In the genomic region with DNA sequence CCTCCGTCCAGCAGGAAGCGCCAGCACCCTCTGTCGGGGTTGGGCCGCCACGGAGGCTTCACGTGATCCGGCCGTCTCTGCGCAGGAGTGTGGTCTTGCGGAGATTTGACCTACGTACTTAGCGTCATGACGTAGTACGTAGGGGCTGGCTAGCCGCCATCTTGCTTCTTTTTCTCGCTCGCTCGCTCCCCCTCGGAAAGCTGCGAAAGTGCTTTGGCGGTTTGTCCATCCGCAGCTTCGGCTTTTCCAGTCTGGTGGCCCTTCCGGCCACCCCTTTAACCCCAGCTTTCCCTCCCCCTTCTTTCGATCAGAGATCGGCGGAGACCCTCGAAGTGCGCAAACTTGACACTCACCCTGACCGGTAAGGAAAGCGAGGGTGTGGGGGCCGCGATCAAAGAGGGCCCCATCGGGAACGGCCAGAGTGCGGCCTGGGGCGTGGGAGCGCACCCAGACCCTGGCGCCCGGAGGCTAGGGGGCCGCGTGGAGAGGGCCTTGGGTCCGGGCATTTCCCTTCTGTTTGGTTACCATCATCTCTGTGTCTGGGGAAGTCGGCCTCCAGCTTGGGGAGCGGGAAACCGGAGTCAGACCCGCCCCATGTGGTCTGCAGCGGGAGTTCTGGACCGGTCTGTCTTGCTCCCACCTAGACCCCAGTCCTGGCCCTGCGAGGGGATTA, we compare ENCODE assay signal across 8 cellular contexts. TPM values are rescaled to one million over a fixed set of nuclear protein-coding genes. Genes with fewer than 3 reads are reported as not detected.
DNase-seq lines count a peak whose midpoint lies in the region; TF ChIP-seq lines count a peak whose summit lies in the region.

A gene (plus strand): TSS at position 156 of the 673 bp plus-strand sequence. CDS start 26,559 bp downstream, outside the sequence.

- H3K9me3 ChIP-seq in ES-I3 (ENCODE audit: control insufficient read depth, insufficient read depth, low read length): no peaks in the 10 kb centered on the region

- peaks cover 2% of the 10 kb centered on the region for H3K36me3 Mint-ChIP-seq in neural crest cell (ENCODE audit: low read depth)

- TF ChIP-seq CTCF in fibroblast of villous mesenchyme (IDR thresholded peaks at IDR 0.05; ENCODE audit: insufficient read depth, low read depth, low read length): no peak
- peak; percentile 76 for TF ChIP-seq CTCF in neural crest cell (conservative IDR thresholded peaks at IDR 0.05)

- no peaks in the 10 kb centered on the region; the same call in 1 of the 2 replicates for H3K4me1 ChIP-seq in ES-I3 (ENCODE audit: insufficient read depth, low read length)

- H3K27me3 ChIP-seq in H7 (ENCODE audit: control insufficient read depth, insufficient read depth, low read length): no peaks in the 10 kb centered on the region

- H3K4me3 ChIP-seq in H7 (ENCODE audit: insufficient read depth, low read depth, low read length) (peak within 1 kb of the TSS; percentile 99), fibroblast of villous mesenchyme (ENCODE audit: low read depth, low read length) (peak within 1 kb of the TSS; percentile 99)

- no peaks in the 10 kb centered on the region for H3K36me3 ChIP-seq in ES-I3 (ENCODE audit: insufficient read depth, low read length)
- no peaks in the 10 kb centered on the region for H3K36me3 ChIP-seq in H7 (replicated peaks; ENCODE audit: control insufficient read depth, insufficient read depth, low read length)

- peak within 1 kb of the TSS; percentile 94 for H3K9ac ChIP-seq in ES-I3 (ENCODE audit: low read depth, low read length)

- H3K27me3 Mint-ChIP-seq in neural crest cell (ENCODE audit: low read depth): no peaks in the 10 kb centered on the region

- peaks cover 52% of the 10 kb centered on the region for H3K4me1 Mint-ChIP-seq in neural crest cell

- H3K27ac Mint-ChIP-seq in neural crest cell (ENCODE audit: unreplicated experiment): peak within 1 kb of the TSS; percentile 96

- H3K4me3 Mint-ChIP-seq in neural crest cell: peak within 1 kb of the TSS; percentile 98

- DNase-seq in H7: peak; percentile 89
- DNase-seq in M059J (ENCODE audit: low read depth): peak; percentile 98
- DNase-seq in SIG-M5 (lab: John Stamatoyannopoulos, UW): peak; percentile 94
- peak; percentile 93 for DNase-seq in activated gamma-delta T cell treated with Interleukin-2 at 50 U/mL for 16 hours
- peak; percentile 99 for DNase-seq in fibroblast of villous mesenchyme (ENCODE audit: low read depth)
- DNase-seq in neural crest cell (ENCODE audit: low read depth, low spot score): peak; percentile 81
- peak; percentile 97 for DNase-seq in stromal cell of bone marrow (ENCODE audit: low read depth)

- no peaks in the 10 kb centered on the region for H3K9me3 Mint-ChIP-seq in neural crest cell

RNA-seq across cellular contexts. Expression of the gene that starts here (rescaled TPM):
- total RNA-seq in H7 (2014; rRNA removed; shearing (Covaris generic)): 68.7 and 107 TPM in 2 replicates
- 39.1 and 55.9 TPM in 2 replicates for total RNA-seq in M059J (2014; rRNA removed; shearing (Covaris generic))
- 47.4 and 51.8 TPM in 2 replicates for total RNA-seq in fibroblast of villous mesenchyme
- 218 and 241 TPM in 2 replicates for total RNA-seq in neural crest cell

Comparison
In these comparisons a context has a peak if more than half of its experiments do, and no peak if none do; other contexts are left out.
1. Peak in every context shown above with its lines: DNase-seq and H3K4me3 ChIP-seq.